ENCODE assay signal across 20 cellular contexts in genomic region chr4:27917381-27917780, GRCh38.
"Had no signal": no experiment of that assay in that cellular context is flagged by ENCODE, and none has a peak within 500 bp of the region (broad histone marks: within the 10 kb centered on the region; RNA-seq: fewer than 3 reads in every experiment).

No MANE protein-coding gene starts in this region.

- H3K4me1 ChIP-seq: body of pancreas, gastrocnemius medialis, suprapubic skin, transverse colon, uterus had no signal

- H3K36me3 ChIP-seq: gastrocnemius medialis, heart left ventricle, suprapubic skin, transverse colon, uterus had no signal

- H3K27me3 Mint-ChIP-seq: activated CD4-positive, alpha-beta T cell treated with anti-CD3 and anti-CD28 coated beads for 36 hours; activated CD8-positive, alpha-beta T cell treated with anti-CD3 and anti-CD28 coated beads for 36 hours had no signal

- H3K27me3 ChIP-seq: body of pancreas, gastrocnemius medialis, heart left ventricle, suprapubic skin, transverse colon, uterus had no signal

- H3K9me3 ChIP-seq: body of pancreas, gastrocnemius medialis, suprapubic skin, transverse colon, uterus had no signal

- H3K27ac Mint-ChIP-seq: activated CD4-positive, alpha-beta T cell treated with anti-CD3 and anti-CD28 coated beads for 36 hours; activated CD8-positive, alpha-beta T cell treated with anti-CD3 and anti-CD28 coated beads for 36 hours; activated T-helper 2 cell treated with anti-CD3 and anti-CD28 coated beads, Interferon-gamma antibody, Interleukin-2, Interleukin-4, amounts not matched to agents 10 μg/mL and 5 μg/mL and 100 μg/mL, durations not matched to agents 14 hours and 24 hours and 36 hours; natural killer cell; WTC11 had no signal

- H3K4me3 ChIP-seq: body of pancreas, gastrocnemius medialis, heart left ventricle, suprapubic skin, transverse colon, uterus had no signal

- H3K27ac ChIP-seq: body of pancreas, gastrocnemius medialis, suprapubic skin, transverse colon, uterus had no signal

- H3K4me3 Mint-ChIP-seq: activated CD4-positive, alpha-beta T cell treated with anti-CD3 and anti-CD28 coated beads for 36 hours; activated CD8-positive, alpha-beta T cell treated with anti-CD3 and anti-CD28 coated beads for 36 hours; natural killer cell; WTC11 had no signal

- H3K36me3 Mint-ChIP-seq: WTC11 had no signal

- ATAC-seq: activated CD4-positive, alpha-beta T cell treated with anti-CD3 and anti-CD28 coated beads for 36 hours; activated CD8-positive, alpha-beta T cell treated with anti-CD3 and anti-CD28 coated beads for 36 hours; body of pancreas; gastrocnemius medialis; natural killer cell; WTC11 had no signal

- DNase-seq: activated CD4-positive, alpha-beta T cell treated with anti-CD3 and anti-CD28 coated beads for 36 hours; activated CD8-positive, alpha-beta T cell treated with anti-CD3 and anti-CD28 coated beads for 36 hours; activated naive CD4-positive, alpha-beta T cell treated with Interleukin-2 at 50 U/mL for 16 hours; activated T-cell treated with anti-CD3 and anti-CD28 coated beads, Interleukin-2, amount 50 U/mL, for 1 hour; body of pancreas; central memory CD4-positive, alpha-beta T cell; gastrocnemius medialis; kidney glomerular epithelial cell; mesendoderm; natural killer cell; posterior cingulate gyrus; stimulated activated CD4-positive, alpha-beta T cell treated with anti-CD3 and anti-CD28 coated beads, Interleukin-2, amount 100 ng/mL, for 24 hours; stimulated activated naive CD4-positive, alpha-beta T cell treated with Interleukin-2 at 50 U/mL for 16 hours; SW 1271; transverse colon; uterus had no signal

- H3K4me1 Mint-ChIP-seq: activated CD4-positive, alpha-beta T cell treated with anti-CD3 and anti-CD28 coated beads for 36 hours; natural killer cell had no signal
